Comparison of ENCODE assay signal across 1 cellular context in the genomic region with DNA sequence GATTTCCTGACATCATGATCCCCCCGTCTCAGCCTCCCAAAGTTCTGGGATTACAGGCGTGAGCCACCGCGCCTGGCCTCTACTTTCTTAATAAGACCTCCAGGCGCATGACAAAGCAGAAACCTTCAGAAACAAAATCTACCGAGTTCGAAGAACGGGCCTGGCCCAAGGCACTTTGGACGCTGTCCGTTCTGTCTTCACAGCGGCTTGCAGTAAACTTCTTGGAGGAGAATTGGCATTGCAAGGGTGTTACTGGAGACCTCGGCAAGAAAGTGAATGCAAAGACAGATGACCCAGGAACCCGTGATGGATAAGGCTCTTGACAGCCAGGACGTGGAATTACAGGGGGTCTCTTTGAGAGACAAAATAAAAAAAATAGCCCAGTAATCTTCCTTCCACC.
TF ChIP-seq lines count a peak whose summit lies in the region.

No MANE protein-coding gene starts in this region.

TF ChIP-seq in IMR-90, 13 proteins besides CTCF, POLR2A, EP300 and RAD21 (continued from another document):
- TF ChIP-seq MAZ (IDR thresholded peaks at IDR 0.05; ENCODE audit: borderline replicate concordance, low read depth, low read length), result no peak
- TF ChIP-seq NFE2L2 (IDR thresholded peaks at IDR 0.05; ENCODE audit: low read depth, low read length), result no peak
- TF ChIP-seq, protein P1, sequence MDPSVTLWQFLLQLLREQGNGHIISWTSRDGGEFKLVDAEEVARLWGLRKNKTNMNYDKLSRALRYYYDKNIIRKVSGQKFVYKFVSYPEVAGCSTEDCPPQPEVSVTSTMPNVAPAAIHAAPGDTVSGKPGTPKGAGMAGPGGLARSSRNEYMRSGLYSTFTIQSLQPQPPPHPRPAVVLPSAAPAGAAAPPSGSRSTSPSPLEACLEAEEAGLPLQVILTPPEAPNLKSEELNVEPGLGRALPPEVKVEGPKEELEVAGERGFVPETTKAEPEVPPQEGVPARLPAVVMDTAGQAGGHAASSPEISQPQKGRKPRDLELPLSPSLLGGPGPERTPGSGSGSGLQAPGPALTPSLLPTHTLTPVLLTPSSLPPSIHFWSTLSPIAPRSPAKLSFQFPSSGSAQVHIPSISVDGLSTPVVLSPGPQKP (IDR thresholded peaks at IDR 0.05; ENCODE audit: borderline replicate concordance, low read depth, low read length), result no peak
- TF ChIP-seq FOS (IDR thresholded peaks at IDR 0.05; ENCODE audit: low read depth, low read length), result no peak
- TF ChIP-seq BHLHE40 (IDR thresholded peaks at IDR 0.05; ENCODE audit: low read depth, low read length), result no peak
- no peak for TF ChIP-seq SMC3 (IDR thresholded peaks at IDR 0.05; ENCODE audit: low read depth, low read length)
- TF ChIP-seq MAFK (IDR thresholded peaks at IDR 0.05; ENCODE audit: low read depth, low read length), result no peak
TF ChIP-seq in IMR-90: peak in this region for 0.
